In the genomic region with DNA sequence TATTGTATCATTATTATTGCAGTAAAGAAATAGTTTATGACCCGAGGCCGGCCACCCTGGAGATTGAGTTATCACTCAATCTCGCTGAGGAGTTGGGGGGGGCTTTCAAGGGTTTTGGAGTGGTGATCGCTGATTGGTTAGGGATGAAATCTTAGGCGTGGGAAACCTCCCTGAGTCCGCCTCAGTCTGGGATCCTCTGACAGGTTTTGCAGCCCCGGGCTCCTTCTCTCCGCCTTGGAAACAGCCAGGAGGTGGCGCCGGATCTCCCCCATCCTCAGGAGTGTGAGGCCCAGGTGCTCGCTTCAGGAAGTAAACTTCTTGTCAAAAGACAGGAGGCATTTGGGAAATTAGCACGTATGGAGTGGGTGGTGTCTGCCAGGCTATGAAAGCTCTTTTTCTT, we compare ENCODE assay signal across 9 cellular contexts.
DNase-seq lines count a peak whose midpoint lies in the region; TF ChIP-seq lines count a peak whose summit lies in the region.
"Had no signal": no experiment of that assay in that cellular context is flagged by ENCODE, and none has a peak within 500 bp of the region (broad histone marks: within the 10 kb centered on the region; RNA-seq: fewer than 3 reads in every experiment).

No MANE protein-coding gene starts in this region.

- no peaks in the 10 kb centered on the region for H3F3A ChIP-seq in DOHH2 (ENCODE audit: control insufficient read depth, insufficient read depth)

- H3K27ac ChIP-seq in DOHH2 (ENCODE audit: low read depth, low read length) = no peak overlapping the region
- no peak overlapping the region for H3K27ac ChIP-seq in coronary artery
- H3K27ac ChIP-seq: SJSA1 had no signal

- no peaks in the 10 kb centered on the region for H3K27me3 ChIP-seq in DOHH2 (ENCODE audit: control insufficient read depth, low read length)
- H3K27me3 ChIP-seq: SJSA1 had no signal

- peaks cover under 1% of the 10 kb centered on the region for H3K9me3 ChIP-seq in DOHH2 (ENCODE audit: control insufficient read depth, insufficient read depth, low read length)
- H3K9me3 ChIP-seq: SJSA1 had no signal

- no peaks in the 10 kb centered on the region for H3K79me2 ChIP-seq in DOHH2 (ENCODE audit: control insufficient read depth, low read length)

- H3K4me1 ChIP-seq in DOHH2 (ENCODE audit: control insufficient read depth, low read length) = peaks cover 5% of the 10 kb centered on the region
- H3K4me1 ChIP-seq: SJSA1 had no signal

- H3K9me2 ChIP-seq in DOHH2 (replicated peaks; ENCODE audit: control insufficient read depth, low read length) = no peaks in the 10 kb centered on the region

- H4K20me1 ChIP-seq in DOHH2 (ENCODE audit: control insufficient read depth, insufficient read depth, low read depth, low read length) = no peaks in the 10 kb centered on the region

- DNase-seq in LoVo (ENCODE audit: low spot score) = peak; percentile 39
- DNase-seq in SW480 (ENCODE audit: low spot score) = peak; percentile 28
- peak; percentile 63 for DNase-seq in iPS DF 19.7 (ENCODE audit: low read depth, low spot score)
- no peak for DNase-seq in NCI-H1048 (lab: John Stamatoyannopoulos, UW)
- DNase-seq in SKM-1 treated with dmso at 0.1 percent for 144 hours (lab: John Stamatoyannopoulos, UW; ENCODE audit: unreplicated experiment) = no peak
- DNase-seq in coronary artery (ENCODE audit: low spot score) = no peak
- no peak for DNase-seq in cerebellar nuclear complex (lab: John Stamatoyannopoulos, UW)

- no peak overlapping the region for H3K4me3 ChIP-seq in DOHH2 (ENCODE audit: low read length)
- H3K4me3 ChIP-seq in coronary artery = no peak overlapping the region
- H3K4me3 ChIP-seq: SJSA1 had no signal

- H3K4me2 ChIP-seq in DOHH2 (ENCODE audit: low read length) = peak overlapping the region; percentile 24

- peak; percentile 76 for TF ChIP-seq CTCF in DOHH2 (IDR thresholded peaks at IDR 0.05; ENCODE audit: low read depth, low read length, poor library complexity, severe bottlenecking)
- TF ChIP-seq CTCF in coronary artery (IDR thresholded peaks at IDR 0.05) = no peak

- H3K36me3 ChIP-seq in DOHH2 (ENCODE audit: control insufficient read depth, low read length) = no peaks in the 10 kb centered on the region
- H3K36me3 ChIP-seq: SJSA1 had no signal

Comparison
In these comparisons a context has a peak if more than half of its experiments do, and no peak if none do; other contexts are left out.
1. DNase-seq: peak in LoVo (single experiment), SW480 (single experiment) and iPS DF 19.7 (single experiment); none in NCI-H1048 (single experiment), SKM-1 treated with dmso at 0.1 percent for 144 hours (single experiment), coronary artery (single experiment) and cerebellar nuclear complex (0 of 2).